ENCODE assay signal across 16 cellular contexts in the genomic region with DNA sequence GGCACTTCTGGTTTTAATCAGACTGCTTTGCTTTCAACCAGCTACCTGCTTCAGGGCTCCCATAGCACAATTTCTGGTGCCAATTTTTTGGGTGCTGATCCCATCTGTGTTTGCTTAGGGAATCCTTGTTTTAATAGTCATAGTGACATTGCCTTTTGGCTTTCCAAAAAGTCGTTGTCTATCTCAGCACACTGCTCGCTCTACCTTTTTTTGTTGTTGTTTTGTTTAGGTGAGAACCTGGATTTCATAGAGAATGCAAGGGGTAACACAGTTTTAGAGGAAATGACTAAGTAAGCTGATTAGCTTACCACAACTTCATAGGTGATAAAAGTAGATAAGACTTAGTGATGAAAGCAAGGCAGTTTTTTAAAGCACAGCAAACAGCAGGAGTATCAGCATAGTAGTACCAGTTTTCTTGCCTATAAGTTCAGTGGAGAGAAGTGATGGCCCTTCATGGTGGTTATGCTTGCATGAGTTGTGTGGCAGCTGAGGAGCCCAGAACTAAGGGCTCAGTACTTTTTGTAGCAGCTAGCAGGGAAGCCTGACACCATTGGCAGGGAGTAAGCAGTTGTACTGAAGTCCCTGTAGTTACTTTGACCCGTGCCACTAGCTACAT. TPM values are rescaled to one million over a fixed set of nuclear protein-coding genes. Genes with fewer than 3 reads are reported as not detected.
DNase-seq lines count a peak whose midpoint lies in the region; ATAC-seq, FAIRE-seq and TF ChIP-seq lines count a peak whose summit lies in the region.
"Had no signal": no experiment of that assay in that cellular context is flagged by ENCODE, and none has a peak within 500 bp of the region (broad histone marks: within the 10 kb centered on the region; RNA-seq: fewer than 3 reads in every experiment).

No MANE protein-coding gene starts in this region.

- POLR2A ChIA-PET in HepG2 (lab: Yijun Ruan, JAX): no interaction called here

- TF ChIP-seq RAD21 in HepG2 (CRISPR knock-in tag; IDR thresholded peaks at IDR 0.05): no peak

- H3K9ac ChIP-seq in HepG2 (ENCODE audit: insufficient read depth, low read depth, low read length): no peak overlapping the region

- peaks cover 0 to 13% (median 6%) of the 10 kb centered on the region in 4 donors for H3K4me1 ChIP-seq in right lobe of liver
- H3K4me1 ChIP-seq in HepG2 (ENCODE audit: insufficient read depth, low read length): no peaks in the 10 kb centered on the region
- H3K4me1 ChIP-seq in RWPE2 (ENCODE audit: insufficient read depth, poor library complexity, severe bottlenecking): no peaks in the 10 kb centered on the region

- CTCF ChIA-PET in HepG2 (lab: Yijun Ruan, JAX; ENCODE audit: low intra/inter-chr PET ratio, low total read pairs): no interaction called here

- BruUV-seq in HepG2 (replicated peaks; lab: Mats Ljungman, UMichigan): no TSS peak

- no peak overlapping the region for H3K27ac ChIP-seq in right lobe of liver
- H3K27ac ChIP-seq in HepG2 (ENCODE audit: extremely low read length, insufficient read depth, low read length): no peak overlapping the region
- H3K27ac ChIP-seq in RWPE2 (ENCODE audit: poor library complexity, severe bottlenecking): no peak overlapping the region
- H3K27ac ChIP-seq: C4-2B, esophagus squamous epithelium, thoracic aorta had no signal

- intact Hi-C loops in right lobe of liver (cut with DNase I) (no loop called here), HepG2 (cut with micrococcal nuclease; ENCODE audit: unreplicated experiment) (no loop called here)

- H3K4me2 ChIP-seq in HepG2 (ENCODE audit: low read depth, low read length): no peak overlapping the region

- TF ChIP-seq CTCF in right lobe of liver (IDR thresholded peaks at IDR 0.05) (no peak), HepG2 (CRISPR knock-in tag; IDR thresholded peaks at IDR 0.05) (no peak), RWPE2 (IDR thresholded peaks at IDR 0.05; ENCODE audit: poor library complexity, severe bottlenecking) (no peak)

- ATAC-seq in right lobe of liver (peak; percentile 51 to 60 (median 56)), HepG2 (no peak), RWPE2 (ENCODE audit: low read depth) (0 out of 3 replicates have a peak, but pooled peaks have one; percentile 10), GM21825 (IDR thresholded peaks at IDR 0.05; ENCODE audit: unreplicated experiment) (no peak), GM19035 (IDR thresholded peaks at IDR 0.05; ENCODE audit: unreplicated experiment) (no peak)

- H3K79me2 ChIP-seq in HepG2 (ENCODE audit: insufficient read depth, low read length): peaks cover 12% of the 10 kb centered on the region

- no peak overlapping the region for H2AFZ ChIP-seq in HepG2 (ENCODE audit: low read length)

- TF ChIP-seq EP300 in HepG2 (IDR thresholded peaks at IDR 0.05; ENCODE audit: low read depth in 2 of 2, low read length in 2 of 2) (no peak), HepG2 (CRISPR knock-in tag; IDR thresholded peaks at IDR 0.05; ENCODE audit: borderline replicate concordance) (no peak)

- no peaks in the 10 kb centered on the region for H3K36me3 ChIP-seq in right lobe of liver
- no peaks in the 10 kb centered on the region for H3K36me3 ChIP-seq in HepG2 (replicated peaks in 1 of 2; ENCODE audit: control insufficient read depth in 1 of 2, insufficient read depth in 2 of 2, low read length in 2 of 2)
- H3K36me3 ChIP-seq in RWPE2 (ENCODE audit: low read depth): no peaks in the 10 kb centered on the region
- H3K36me3 ChIP-seq: esophagus squamous epithelium, thoracic aorta had no signal

- 0 out of 2 replicates have a peak, but pooled peaks cover 3% of the 10 kb centered on the region for H4K20me1 ChIP-seq in HepG2 (ENCODE audit: insufficient read depth, low read length)

- no peak for FAIRE-seq in HepG2 (lab: Jason Lieb, UNC)
- FAIRE-seq: islet of Langerhans had no signal

- WGBS in right lobe of liver (ENCODE audit: insufficient coverage, low coverage, low lambda C conversion rate, missing lambda C conversion rate): 42% methylated on average over 3 of the region's 3 CpGs
- 89% methylated on average over 3 of the region's 3 CpGs for WGBS in HepG2 (ENCODE audit: low lambda C conversion rate)

- DNase-seq in right lobe of liver: no peak
- no peak for DNase-seq in HepG2 (ENCODE audit: low spot score)
- no peak for DNase-seq in RWPE2 (ENCODE audit: low spot score)
- peak; percentile 21 for DNase-seq in dermis blood vessel endothelial cell
- DNase-seq in kidney tubule cell (ENCODE audit: low spot score): no peak
- DNase-seq in activated CD8-positive, alpha-beta memory T cell treated with anti-CD3 and anti-CD28 coated beads, Interleukin-2, amount 50 U/mL, for 4 hours: no peak
- DNase-seq: aorta; esophagus squamous epithelium; MG63; nucleus accumbens; stimulated activated CD4-positive, alpha-beta T cell treated with anti-CD3 and anti-CD28 coated beads, Interleukin-4, amount 100 ng/mL, for 1 hour had no signal

- H3K4me3 ChIP-seq in right lobe of liver: no peak overlapping the region
- no peak overlapping the region for H3K4me3 ChIP-seq in HepG2 (replicated peaks in 1 of 3; ENCODE audit: insufficient read depth in 1 of 3, low read depth in 2 of 3, low read length in 3 of 3)
- H3K4me3 ChIP-seq in RWPE2 (ENCODE audit: severe bottlenecking): no peak overlapping the region
- H3K4me3 ChIP-seq: esophagus squamous epithelium, MG63, thoracic aorta had no signal

- TF ChIP-seq POLR2A in right lobe of liver (IDR thresholded peaks at IDR 0.05) (no peak), HepG2 (IDR thresholded peaks at IDR 0.05; ENCODE audit: insufficient read depth in 1 of 2, low read depth in 2 of 2, low read length in 2 of 2) (no peak)

- in situ Hi-C loops in HepG2 (cut with HindIII; ENCODE audit: extremely low pct_ligation_motif_present, low pct_unique_long_range_greater_than_20kb): no loop called here

- no peaks in the 10 kb centered on the region for H3K9me3 ChIP-seq in right lobe of liver
- H3K9me3 ChIP-seq in HepG2 (ENCODE audit: low read length): no peaks in the 10 kb centered on the region
- no peaks in the 10 kb centered on the region for H3K9me3 ChIP-seq in RWPE2 (ENCODE audit: severe bottlenecking)
- H3K9me3 ChIP-seq: esophagus squamous epithelium, MG63, thoracic aorta had no signal

- no peaks in the 10 kb centered on the region for H3K27me3 ChIP-seq in right lobe of liver
- H3K27me3 ChIP-seq in HepG2 (ENCODE audit: control insufficient read depth in 1 of 2, insufficient read depth in 2 of 2, low read length in 2 of 2): no peaks in the 10 kb centered on the region
- H3K27me3 ChIP-seq in RWPE2 (ENCODE audit: insufficient read depth, poor library complexity, severe bottlenecking): no peaks in the 10 kb centered on the region
- H3K27me3 ChIP-seq: esophagus squamous epithelium, MG63 had no signal

TF ChIP-seq in HepG2, 621 proteins besides CTCF, POLR2A, EP300 and RAD21 (continues in another document):
- no peak for TF ChIP-seq THYN1 (CRISPR knock-in tag; IDR thresholded peaks at IDR 0.05; ENCODE audit: borderline replicate concordance, low read depth)
- TF ChIP-seq TBP (CRISPR knock-in tag; IDR thresholded peaks at IDR 0.05): no peak
- TF ChIP-seq SMAD3 (CRISPR knock-in tag; IDR thresholded peaks at IDR 0.05): no peak
- no peak for TF ChIP-seq MBD4 (IDR thresholded peaks at IDR 0.05; ENCODE audit: borderline replicate concordance, low read length)
- no peak for TF ChIP-seq FOXO1 (CRISPR knock-in tag; IDR thresholded peaks at IDR 0.05)
- TF ChIP-seq RBFOX2 (IDR thresholded peaks at IDR 0.05; ENCODE audit: low read depth, low read length): no peak
- TF ChIP-seq GLI4 (CRISPR knock-in tag; IDR thresholded peaks at IDR 0.05; ENCODE audit: borderline replicate concordance): no peak
- no peak for TF ChIP-seq EEA1 (CRISPR knock-in tag; IDR thresholded peaks at IDR 0.05; ENCODE audit: borderline replicate concordance)
- no peak for TF ChIP-seq ZNF430 (CRISPR knock-in tag; IDR thresholded peaks at IDR 0.05)

RNA-seq across cellular contexts. Expression of a gene that starts 31.3 kb away (rescaled TPM):
- 10 to 100 TPM; 20.6 to 32.3 (median 21.5) TPM for total RNA-seq in right lobe of liver
- 19.2 and 25.5 TPM in 2 replicates for total RNA-seq in HepG2 (2016; rRNA removed; fragmentation: Illumina TruSeq; extraction: Trizol)
- total RNA-seq in HepG2 (2016; cell fraction: cytosol; rRNA removed; fragmentation: Illumina TruSeq; extraction: Trizol; ENCODE audit: low read depth): 11.2 and 13.0 TPM in 2 replicates
- total RNA-seq in HepG2 (2016; cell fraction: insoluble cytoplasmic fraction; rRNA removed; fragmentation: Illumina TruSeq; extraction: Trizol): 18.2 and 27.3 TPM in 2 replicates
- 19.4 and 21.0 TPM in 2 replicates for total RNA-seq in HepG2 (2016; cell fraction: membrane; rRNA removed; fragmentation: Illumina TruSeq; extraction: Trizol)
- total RNA-seq in HepG2 (2016; cell fraction: nucleus; rRNA removed; fragmentation: Illumina TruSeq; extraction: Trizol): 13.3 and 16.2 TPM in 2 replicates
- polyA plus RNA-seq in HepG2 (2011; rRNA removed): 13.7 and 18.1 TPM in 2 replicates
- polyA plus RNA-seq in HepG2 (2011; cell fraction: cytosol; rRNA removed): 8.3 and 12.7 TPM in 2 replicates
- 8.7 and 9.7 TPM in 2 replicates for polyA plus RNA-seq in HepG2 (2011; cell fraction: nucleus; rRNA removed)
- polyA plus RNA-seq in HepG2 (2012): 8.9 and 11.2 TPM in 2 replicates
- 1.4 TPM in 2 replicates for polyA plus RNA-seq in HepG2 (2016; cell fraction: cytosol; fragmentation: Illumina TruSeq; extraction: Trizol; ENCODE audit: low read depth)
- 15.9 and 16.7 TPM in 2 replicates for polyA plus RNA-seq in HepG2 (2016; cell fraction: insoluble cytoplasmic fraction; fragmentation: Illumina TruSeq; extraction: Trizol; ENCODE audit: low read depth)
- 6.0 and 6.2 TPM in 2 replicates for polyA plus RNA-seq in HepG2 (2016; cell fraction: membrane; fragmentation: Illumina TruSeq; extraction: Trizol; ENCODE audit: low read depth)
- polyA plus RNA-seq in HepG2 (2016; cell fraction: nucleus; fragmentation: Illumina TruSeq; extraction: Trizol; ENCODE audit: insufficient read depth, low read depth): 12.0 and 12.2 TPM in 2 replicates
- 7.4 and 49.1 TPM in 2 replicates for polyA minus RNA-seq in HepG2 (2011; rRNA and poly(A)+ RNA removed; ENCODE audit: low replicate concordance)
- 13.1 and 26.9 TPM in 2 replicates for polyA minus RNA-seq in HepG2 (2011; cell fraction: cytosol; rRNA and poly(A)+ RNA removed)
- polyA minus RNA-seq in HepG2 (2011; cell fraction: nucleus; rRNA and poly(A)+ RNA removed): 28.5 and 38.8 TPM in 2 replicates
- 68.1 and 94.3 TPM in 2 replicates for total RNA-seq in dermis blood vessel endothelial cell

Comparison
In these comparisons a context has a peak if more than half of its experiments do, and no peak if none do; other contexts are left out.
1. ATAC-seq: peak in right lobe of liver (4 of 4) and RWPE2 (single experiment); none in HepG2 (single experiment), GM21825 (single experiment) and GM19035 (single experiment).